Comparison of ENCODE assay signal across 22 cellular contexts in the genomic region with DNA sequence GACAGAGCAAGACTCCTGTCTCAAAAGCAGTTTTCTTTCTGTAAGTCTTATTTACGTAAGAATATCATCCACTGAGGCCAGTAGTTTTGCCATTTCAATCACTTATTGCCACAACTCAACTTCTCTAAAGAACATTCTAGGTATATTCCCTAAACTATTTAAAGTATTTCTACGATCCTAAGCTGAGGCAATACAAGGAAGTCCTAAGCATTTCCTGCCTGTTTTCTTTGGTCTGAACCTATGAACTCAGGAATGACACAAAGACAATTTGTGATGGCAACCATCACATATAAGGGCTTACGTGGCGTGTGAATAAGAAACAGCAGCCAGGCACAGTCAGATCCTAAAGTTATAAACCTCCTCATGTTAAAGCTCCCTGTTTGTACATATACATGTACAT. TPM values are rescaled to one million over a fixed set of nuclear protein-coding genes. Genes with fewer than 3 reads are reported as not detected.
DNase-seq lines count a peak whose midpoint lies in the region; ATAC-seq and TF ChIP-seq lines count a peak whose summit lies in the region.
"Had no signal": no experiment of that assay in that cellular context is flagged by ENCODE, and none has a peak within 500 bp of the region (broad histone marks: within the 10 kb centered on the region; RNA-seq: fewer than 3 reads in every experiment).

No MANE protein-coding gene starts in this region.

- H3K27me3 Mint-ChIP-seq in activated naive CD4-positive, alpha-beta T cell treated with anti-CD3 and anti-CD28 coated beads, Interleukin-2, amount 10 ng/mL, durations not matched to agents 7 days and 5 days: no peaks in the 10 kb centered on the region
- no peaks in the 10 kb centered on the region for H3K27me3 Mint-ChIP-seq in WTC11 (ENCODE audit: low read depth)
- H3K27me3 Mint-ChIP-seq: activated CD8-positive, alpha-beta T cell treated with anti-CD3 and anti-CD28 coated beads for 36 hours; B cell; stimulated activated naive CD8-positive, alpha-beta T cell treated with anti-CD3 and anti-CD28 coated beads, Interleukin-15, amount 100 ng/mL, for 72 hours; type B pancreatic cell had no signal

- H3K4me1 ChIP-seq in mesodermal cell (ENCODE audit: control insufficient read depth, insufficient read depth, low read length, poor library complexity, severe bottlenecking): peaks cover 14% of the 10 kb centered on the region
- H3K4me1 ChIP-seq: right atrium auricular region had no signal

- H3K36me3 ChIP-seq in mesodermal cell (ENCODE audit: control insufficient read depth, insufficient read depth, low read length): peaks cover 90% of the 10 kb centered on the region

- H3K4me3 ChIP-seq in choroid plexus epithelial cell (ENCODE audit: low read depth, low read length) (no peak overlapping the region), mesodermal cell (ENCODE audit: extremely low read depth, insufficient read depth, low read length, poor library complexity, severe bottlenecking) (no peak overlapping the region)
- H3K4me3 ChIP-seq: right atrium auricular region had no signal

- no peak for ATAC-seq in GM21723 (IDR thresholded peaks at IDR 0.05; ENCODE audit: unreplicated experiment)
- ATAC-seq in WTC11: no peak
- ATAC-seq: activated CD8-positive, alpha-beta T cell treated with anti-CD3 and anti-CD28 coated beads for 36 hours; esophagus mucosa; HCT116; stimulated activated naive CD8-positive, alpha-beta T cell treated with anti-CD3 and anti-CD28 coated beads, Interleukin-15, amount 100 ng/mL, for 72 hours had no signal

- H3K27ac ChIP-seq in mesodermal cell (ENCODE audit: low read depth, low read length, severe bottlenecking): peak overlapping the region; percentile 16

- CTCF ChIA-PET in activated naive CD4-positive, alpha-beta T cell treated with anti-CD3 and anti-CD28 coated beads, Interleukin-2, amount 10 ng/mL, durations not matched to agents 7 days and 5 days (lab: Charles Lee): interaction anchor here (0.7 kb wide), 1 partner anchor 61 kb away, joined by 3 read pairs; no protein-coding TSS in a partner anchor
- CTCF ChIA-PET in WTC11 (lab: Charles Lee): no interaction called here

- no peak for DNase-seq in activated naive CD4-positive, alpha-beta T cell treated with anti-CD3 and anti-CD28 coated beads, Interleukin-2, amount 10 ng/mL, durations not matched to agents 7 days and 5 days
- DNase-seq in activated naive CD4-positive, alpha-beta T cell treated with Interleukin-2 at 50 U/mL for 16 hours: no peak
- DNase-seq in choroid plexus epithelial cell (ENCODE audit: low read depth): peak; percentile 73
- DNase-seq in WTC11 (ENCODE audit: low spot score): no peak
- DNase-seq in activated CD4-positive, CD25-positive, alpha-beta regulatory T cell (lab: John Stamatoyannopoulos, UW): no peak
- DNase-seq in NCI-H1417 treated with DMSO at 0.1 percent for 48 hours (lab: John Stamatoyannopoulos, UW): no peak
- DNase-seq: activated CD8-positive, alpha-beta T cell treated with anti-CD3 and anti-CD28 coated beads for 36 hours; activated naive CD4-positive, alpha-beta T cell treated with anti-CD3 and anti-CD28 coated beads for 36 hours; effector CD4-positive, alpha-beta T cell; kidney glomerular epithelial cell; NCI-H1694 treated with DMSO at 0.1 percent for 48 hours; SK-N-SH; stimulated activated CD4-positive, alpha-beta T cell treated with anti-CD3 and anti-CD28 coated beads, Interleukin-4, amount 100 ng/mL, for 4 hours; stimulated activated naive CD8-positive, alpha-beta T cell treated with anti-CD3 and anti-CD28 coated beads, Interleukin-15, amount 100 ng/mL, for 72 hours had no signal

- H3K9me3 Mint-ChIP-seq in activated naive CD4-positive, alpha-beta T cell treated with anti-CD3 and anti-CD28 coated beads, Interleukin-2, amount 10 ng/mL, durations not matched to agents 7 days and 5 days: no peaks in the 10 kb centered on the region
- H3K9me3 Mint-ChIP-seq in WTC11: no peaks in the 10 kb centered on the region
- H3K9me3 Mint-ChIP-seq: activated CD8-positive, alpha-beta T cell treated with anti-CD3 and anti-CD28 coated beads for 36 hours; activated naive CD4-positive, alpha-beta T cell treated with anti-CD3 and anti-CD28 coated beads for 36 hours; stimulated activated naive CD8-positive, alpha-beta T cell treated with anti-CD3 and anti-CD28 coated beads, Interleukin-15, amount 100 ng/mL, for 72 hours; T-helper 2 cell treated with Interferon-gamma antibody and Interleukin-4, amounts not matched to agents 5 μg/mL and 100 μg/mL, for 36 hours; type B pancreatic cell had no signal

- POLR2A ChIA-PET in WTC11 (lab: Charles Lee): no interaction called here

- no peak overlapping the region for H3K4me3 Mint-ChIP-seq in activated naive CD4-positive, alpha-beta T cell treated with anti-CD3 and anti-CD28 coated beads, Interleukin-2, amount 10 ng/mL, durations not matched to agents 7 days and 5 days
- H3K4me3 Mint-ChIP-seq in WTC11: no peak overlapping the region
- H3K4me3 Mint-ChIP-seq: activated CD8-positive, alpha-beta T cell treated with anti-CD3 and anti-CD28 coated beads for 36 hours; activated naive CD4-positive, alpha-beta T cell treated with anti-CD3 and anti-CD28 coated beads for 36 hours; B cell; stimulated activated naive CD8-positive, alpha-beta T cell treated with anti-CD3 and anti-CD28 coated beads, Interleukin-15, amount 100 ng/mL, for 72 hours; T-helper 2 cell treated with Interferon-gamma antibody and Interleukin-4, amounts not matched to agents 5 μg/mL and 100 μg/mL, for 36 hours; type B pancreatic cell had no signal

- TF ChIP-seq CTCF in choroid plexus epithelial cell (conservative IDR thresholded peaks at IDR 0.05; ENCODE audit: low read depth, low read length) (no peak), WTC11 (IDR thresholded peaks at IDR 0.05) (no peak)

- peak overlapping the region; percentile 16 for H3K27ac Mint-ChIP-seq in activated naive CD4-positive, alpha-beta T cell treated with anti-CD3 and anti-CD28 coated beads, Interleukin-2, amount 10 ng/mL, durations not matched to agents 7 days and 5 days
- no peak overlapping the region for H3K27ac Mint-ChIP-seq in WTC11
- H3K27ac Mint-ChIP-seq: activated naive CD4-positive, alpha-beta T cell treated with anti-CD3 and anti-CD28 coated beads for 36 hours; B cell; T-helper 2 cell treated with Interferon-gamma antibody and Interleukin-4, amounts not matched to agents 5 μg/mL and 100 μg/mL, for 36 hours; type B pancreatic cell had no signal

- peaks cover 71% of the 10 kb centered on the region for H3K36me3 Mint-ChIP-seq in activated naive CD4-positive, alpha-beta T cell treated with anti-CD3 and anti-CD28 coated beads, Interleukin-2, amount 10 ng/mL, durations not matched to agents 7 days and 5 days
- H3K36me3 Mint-ChIP-seq in WTC11: peaks cover 85% of the 10 kb centered on the region

- H3K9me3 ChIP-seq in mesodermal cell (ENCODE audit: control insufficient read depth, low read length): no peaks in the 10 kb centered on the region
- H3K9me3 ChIP-seq: right atrium auricular region, SK-N-SH had no signal

- WGBS in mesodermal cell (ENCODE audit: insufficient coverage in 2 of 2), 2 experiments: 96 to 100% methylated on average over 2 of the region's 4 CpGs

- peaks cover 31% of the 10 kb centered on the region for H3K4me1 Mint-ChIP-seq in activated naive CD4-positive, alpha-beta T cell treated with anti-CD3 and anti-CD28 coated beads, Interleukin-2, amount 10 ng/mL, durations not matched to agents 7 days and 5 days
- no peaks in the 10 kb centered on the region for H3K4me1 Mint-ChIP-seq in WTC11

TF ChIP-seq in WTC11, 78 proteins besides CTCF, POLR2A, EP300 and RAD21 (continues in another document):
- TF ChIP-seq, protein P1, sequence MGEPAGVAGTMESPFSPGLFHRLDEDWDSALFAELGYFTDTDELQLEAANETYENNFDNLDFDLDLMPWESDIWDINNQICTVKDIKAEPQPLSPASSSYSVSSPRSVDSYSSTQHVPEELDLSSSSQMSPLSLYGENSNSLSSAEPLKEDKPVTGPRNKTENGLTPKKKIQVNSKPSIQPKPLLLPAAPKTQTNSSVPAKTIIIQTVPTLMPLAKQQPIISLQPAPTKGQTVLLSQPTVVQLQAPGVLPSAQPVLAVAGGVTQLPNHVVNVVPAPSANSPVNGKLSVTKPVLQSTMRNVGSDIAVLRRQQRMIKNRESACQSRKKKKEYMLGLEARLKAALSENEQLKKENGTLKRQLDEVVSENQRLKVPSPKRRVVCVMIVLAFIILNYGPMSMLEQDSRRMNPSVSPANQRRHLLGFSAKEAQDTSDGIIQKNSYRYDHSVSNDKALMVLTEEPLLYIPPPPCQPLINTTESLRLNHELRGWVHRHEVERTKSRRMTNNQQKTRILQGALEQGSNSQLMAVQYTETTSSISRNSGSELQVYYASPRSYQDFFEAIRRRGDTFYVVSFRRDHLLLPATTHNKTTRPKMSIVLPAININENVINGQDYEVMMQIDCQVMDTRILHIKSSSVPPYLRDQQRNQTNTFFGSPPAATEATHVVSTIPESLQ (CRISPR knock-in tag; IDR thresholded peaks at IDR 0.05): no peak
- TF ChIP-seq GRHL2 (CRISPR knock-in tag; IDR thresholded peaks at IDR 0.05; ENCODE audit: insufficient replicate concordance, severe bottlenecking) (no peak), KAT7 (CRISPR knock-in tag; IDR thresholded peaks at IDR 0.05; ENCODE audit: borderline replicate concordance) (no peak), NR3C1 (CRISPR knock-in tag; conservative IDR thresholded peaks at IDR 0.05; ENCODE audit: low read depth) (no peak)
- TF ChIP-seq, protein P2, sequence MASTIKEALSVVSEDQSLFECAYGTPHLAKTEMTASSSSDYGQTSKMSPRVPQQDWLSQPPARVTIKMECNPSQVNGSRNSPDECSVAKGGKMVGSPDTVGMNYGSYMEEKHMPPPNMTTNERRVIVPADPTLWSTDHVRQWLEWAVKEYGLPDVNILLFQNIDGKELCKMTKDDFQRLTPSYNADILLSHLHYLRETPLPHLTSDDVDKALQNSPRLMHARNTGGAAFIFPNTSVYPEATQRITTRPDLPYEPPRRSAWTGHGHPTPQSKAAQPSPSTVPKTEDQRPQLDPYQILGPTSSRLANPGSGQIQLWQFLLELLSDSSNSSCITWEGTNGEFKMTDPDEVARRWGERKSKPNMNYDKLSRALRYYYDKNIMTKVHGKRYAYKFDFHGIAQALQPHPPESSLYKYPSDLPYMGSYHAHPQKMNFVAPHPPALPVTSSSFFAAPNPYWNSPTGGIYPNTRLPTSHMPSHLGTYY (CRISPR knock-in tag; IDR thresholded peaks at IDR 0.05): no peak

RNA-seq across cellular contexts. Expression of gene USP36, which starts 14.2 kb away (rescaled TPM):
- 20.2 TPM for polyA plus RNA-seq in mesodermal cell (2013, experiment 1 of 2)
- 19.1 TPM for polyA plus RNA-seq in mesodermal cell (2013, experiment 2 of 2)
- 62.0 to 74.0 TPM (median 65.8 TPM) in 3 replicates for total RNA-seq in WTC11 (2021)

RNA-seq across cellular contexts. Expression of gene CYTH1, which starts 44.4 kb away (rescaled TPM):
- 17.1 TPM for polyA plus RNA-seq in mesodermal cell (2013, experiment 1 of 2)
- polyA plus RNA-seq in mesodermal cell (2013, experiment 2 of 2): 15.4 TPM
- 15.1 to 20.0 TPM (median 15.8 TPM) in 3 replicates for total RNA-seq in WTC11 (2021)
